Comparison of ENCODE assay signal across 8 cellular contexts in the genomic region with DNA sequence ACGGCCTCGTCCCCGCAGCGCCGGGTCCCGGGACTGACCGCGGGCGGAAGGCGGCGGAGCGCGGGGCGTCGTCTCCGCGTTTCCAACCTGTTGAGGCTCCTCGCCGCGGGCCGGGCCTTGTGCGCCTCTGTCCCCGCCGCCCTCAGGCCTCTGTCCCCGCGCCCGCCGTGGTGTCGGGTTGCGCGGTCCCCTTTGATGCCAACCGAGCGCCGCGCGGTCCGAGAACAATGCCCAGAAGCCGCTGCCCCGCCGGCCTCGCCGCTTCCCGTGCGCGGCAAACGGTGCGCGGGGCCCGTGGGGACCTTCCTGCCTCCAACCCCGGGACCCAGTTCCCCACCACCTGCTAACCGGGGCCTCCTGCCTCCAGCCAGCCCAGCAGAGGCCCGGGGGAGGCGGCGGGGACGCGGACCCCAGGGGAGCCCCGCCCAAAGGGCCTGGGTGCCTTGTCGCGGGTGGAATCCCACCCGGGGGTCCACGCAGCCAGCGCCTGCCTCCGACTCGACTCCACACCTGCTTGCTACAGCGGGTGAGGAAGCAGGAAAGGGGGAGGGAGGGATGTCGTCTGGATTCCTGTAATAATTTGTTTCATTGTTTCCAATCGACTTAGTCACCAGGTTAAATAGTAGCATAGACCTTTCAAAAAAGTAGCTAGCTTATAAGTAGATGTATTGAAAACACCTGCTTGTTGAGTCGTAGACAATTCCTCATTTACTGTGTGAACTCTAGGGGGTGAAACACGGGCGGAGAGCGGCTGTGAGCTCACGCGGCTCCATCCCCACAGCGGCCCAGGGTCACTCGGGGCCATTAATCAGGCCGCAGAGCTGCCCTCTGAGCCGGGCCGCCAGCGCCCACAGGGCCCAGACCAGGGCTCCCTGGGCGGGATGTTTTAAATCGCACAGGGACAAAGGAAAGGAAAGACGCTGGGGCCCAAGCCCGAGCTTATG. TPM values are rescaled to one million over a fixed set of nuclear protein-coding genes. Genes with fewer than 3 reads are reported as not detected.
DNase-seq lines count a peak whose midpoint lies in the region; ATAC-seq and TF ChIP-seq lines count a peak whose summit lies in the region.

No MANE protein-coding gene starts in this region.

- H3K27me3 ChIP-seq in GM23248 (replicated peaks; ENCODE audit: insufficient read depth): no peaks in the 10 kb centered on the region

- CTCF ChIA-PET in WTC11 (lab: Charles Lee): interaction anchor here (0.6 to 3.2 kb wide), 13 partner anchors 11 to 113 kb away, joined by 3 to 23 read pairs (median 5); no protein-coding TSS in a partner anchor

- H3K79me2 ChIP-seq in GM23248 (ENCODE audit: insufficient read depth): no peaks in the 10 kb centered on the region

- H3K4me1 Mint-ChIP-seq in WTC11: peaks cover 56% of the 10 kb centered on the region

- H3K27ac Mint-ChIP-seq in WTC11: peak overlapping the region; percentile 98

- H3K9ac ChIP-seq in GM23248: peak overlapping the region; percentile 55

- H3K36me3 ChIP-seq in GM23248 (ENCODE audit: low read depth): no peaks in the 10 kb centered on the region

- H3K4me1 ChIP-seq in GM23248 (ENCODE audit: insufficient read depth): no peaks in the 10 kb centered on the region

- H4K20me1 ChIP-seq in GM23248 (ENCODE audit: insufficient read depth): no peaks in the 10 kb centered on the region

- intact Hi-C loops in Right ventricle myocardium superior (cut with DNase I): no loop called here

- no peaks in the 10 kb centered on the region for H3K9me3 ChIP-seq in GM23248 (ENCODE audit: low read depth)

- ATAC-seq in WTC11 (no peak), Right ventricle myocardium superior (ENCODE audit: poor library complexity) (no peak), GM21717 (IDR thresholded peaks at IDR 0.05; ENCODE audit: unreplicated experiment) (no peak)

- H3K4me3 ChIP-seq in GM23248: peak overlapping the region; percentile 66

- no peaks in the 10 kb centered on the region for H3K9me2 ChIP-seq in GM23248 (ENCODE audit: insufficient read depth)

- POLR2A ChIA-PET in WTC11 (lab: Charles Lee): interaction anchor here (1.2 kb wide), 1 partner anchor 77 kb away, joined by 4 read pairs; no protein-coding TSS in a partner anchor

- DNase-seq in GM23248 (peak; percentile 23), WTC11 (ENCODE audit: low spot score) (peak; percentile 66), Right ventricle myocardium superior (peak; percentile 55), renal cortical epithelial cell (ENCODE audit: low read depth) (peak; percentile 97), GDM1 (lab: John Stamatoyannopoulos, UW) (no peak), ureter (ENCODE audit: low spot score) (no peak), 8988T (no peak)

- in situ Hi-C loops in GM23248 (cut with MboI): no loop called here

- H2AFZ ChIP-seq in GM23248: peak overlapping the region; percentile 57; the same call in 1 of the 2 replicates

- H3K4me3 Mint-ChIP-seq in WTC11: peak overlapping the region; percentile 77

- H3K9me3 Mint-ChIP-seq in WTC11: peaks cover 9% of the 10 kb centered on the region

- WGBS in GM23248 (ENCODE audit: low coverage in 1 of 2, low lambda C conversion rate in 2 of 2, missing lambda C conversion rate in 2 of 2), 2 experiments: 53 to 82% methylated on average over 46 to 74 of the region's 83 CpGs

- no peak for TF ChIP-seq CTCF in WTC11 (IDR thresholded peaks at IDR 0.05)

- peak overlapping the region; percentile 61 for H3K4me2 ChIP-seq in GM23248 (ENCODE audit: unreplicated experiment)

- H3K36me3 Mint-ChIP-seq in WTC11: peaks cover 6% of the 10 kb centered on the region

- no peak overlapping the region for H3K27ac ChIP-seq in GM23248

- H3K27me3 Mint-ChIP-seq in WTC11 (ENCODE audit: low read depth): peaks cover 26% of the 10 kb centered on the region

- H3F3A ChIP-seq in GM23248 (ENCODE audit: insufficient read depth): no peaks in the 10 kb centered on the region

TF ChIP-seq in WTC11, 78 proteins besides CTCF, POLR2A, EP300 and RAD21:
- 0 out of 2 replicates have a peak, but pooled peaks have one; percentile 17 for TF ChIP-seq GABPB1 (CRISPR knock-in tag; IDR thresholded peaks at IDR 0.05)
- no peak for TF ChIP-seq NR1H2 (CRISPR knock-in tag; IDR thresholded peaks at IDR 0.05)
- TF ChIP-seq, protein P1, sequence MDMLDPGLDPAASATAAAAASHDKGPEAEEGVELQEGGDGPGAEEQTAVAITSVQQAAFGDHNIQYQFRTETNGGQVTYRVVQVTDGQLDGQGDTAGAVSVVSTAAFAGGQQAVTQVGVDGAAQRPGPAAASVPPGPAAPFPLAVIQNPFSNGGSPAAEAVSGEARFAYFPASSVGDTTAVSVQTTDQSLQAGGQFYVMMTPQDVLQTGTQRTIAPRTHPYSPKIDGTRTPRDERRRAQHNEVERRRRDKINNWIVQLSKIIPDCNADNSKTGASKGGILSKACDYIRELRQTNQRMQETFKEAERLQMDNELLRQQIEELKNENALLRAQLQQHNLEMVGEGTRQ (CRISPR knock-in tag; IDR thresholded peaks at IDR 0.05): no peak
- TF ChIP-seq, protein P2, sequence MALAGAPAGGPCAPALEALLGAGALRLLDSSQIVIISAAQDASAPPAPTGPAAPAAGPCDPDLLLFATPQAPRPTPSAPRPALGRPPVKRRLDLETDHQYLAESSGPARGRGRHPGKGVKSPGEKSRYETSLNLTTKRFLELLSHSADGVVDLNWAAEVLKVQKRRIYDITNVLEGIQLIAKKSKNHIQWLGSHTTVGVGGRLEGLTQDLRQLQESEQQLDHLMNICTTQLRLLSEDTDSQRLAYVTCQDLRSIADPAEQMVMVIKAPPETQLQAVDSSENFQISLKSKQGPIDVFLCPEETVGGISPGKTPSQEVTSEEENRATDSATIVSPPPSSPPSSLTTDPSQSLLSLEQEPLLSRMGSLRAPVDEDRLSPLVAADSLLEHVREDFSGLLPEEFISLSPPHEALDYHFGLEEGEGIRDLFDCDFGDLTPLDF (CRISPR knock-in tag; IDR thresholded peaks at IDR 0.05): 0 out of 2 replicates have a peak, but pooled peaks have one; percentile 36
- TF ChIP-seq, protein P3, sequence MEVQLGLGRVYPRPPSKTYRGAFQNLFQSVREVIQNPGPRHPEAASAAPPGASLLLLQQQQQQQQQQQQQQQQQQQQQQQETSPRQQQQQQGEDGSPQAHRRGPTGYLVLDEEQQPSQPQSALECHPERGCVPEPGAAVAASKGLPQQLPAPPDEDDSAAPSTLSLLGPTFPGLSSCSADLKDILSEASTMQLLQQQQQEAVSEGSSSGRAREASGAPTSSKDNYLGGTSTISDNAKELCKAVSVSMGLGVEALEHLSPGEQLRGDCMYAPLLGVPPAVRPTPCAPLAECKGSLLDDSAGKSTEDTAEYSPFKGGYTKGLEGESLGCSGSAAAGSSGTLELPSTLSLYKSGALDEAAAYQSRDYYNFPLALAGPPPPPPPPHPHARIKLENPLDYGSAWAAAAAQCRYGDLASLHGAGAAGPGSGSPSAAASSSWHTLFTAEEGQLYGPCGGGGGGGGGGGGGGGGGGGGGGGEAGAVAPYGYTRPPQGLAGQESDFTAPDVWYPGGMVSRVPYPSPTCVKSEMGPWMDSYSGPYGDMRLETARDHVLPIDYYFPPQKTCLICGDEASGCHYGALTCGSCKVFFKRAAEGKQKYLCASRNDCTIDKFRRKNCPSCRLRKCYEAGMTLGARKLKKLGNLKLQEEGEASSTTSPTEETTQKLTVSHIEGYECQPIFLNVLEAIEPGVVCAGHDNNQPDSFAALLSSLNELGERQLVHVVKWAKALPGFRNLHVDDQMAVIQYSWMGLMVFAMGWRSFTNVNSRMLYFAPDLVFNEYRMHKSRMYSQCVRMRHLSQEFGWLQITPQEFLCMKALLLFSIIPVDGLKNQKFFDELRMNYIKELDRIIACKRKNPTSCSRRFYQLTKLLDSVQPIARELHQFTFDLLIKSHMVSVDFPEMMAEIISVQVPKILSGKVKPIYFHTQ (CRISPR knock-in tag; IDR thresholded peaks at IDR 0.05): no peak
- TF ChIP-seq TP53 (CRISPR knock-in tag; IDR thresholded peaks at IDR 0.05): peak; percentile 75; the same call in 1 of the 2 replicates
- TF ChIP-seq OVOL2 (CRISPR knock-in tag; IDR thresholded peaks at IDR 0.05; ENCODE audit: borderline replicate concordance): no peak
- TF ChIP-seq ZNF219 (CRISPR knock-in tag; IDR thresholded peaks at IDR 0.05; ENCODE audit: borderline replicate concordance): no peak
- TF ChIP-seq SOX15 (CRISPR knock-in tag; IDR thresholded peaks at IDR 0.05): no peak
- TF ChIP-seq FOXK1 (CRISPR knock-in tag; IDR thresholded peaks at IDR 0.05): no peak
- TF ChIP-seq ETV6 (CRISPR knock-in tag; IDR thresholded peaks at IDR 0.05): no peak
- TF ChIP-seq CREB1 (CRISPR knock-in tag; IDR thresholded peaks at IDR 0.05): no peak
- TF ChIP-seq, protein P4, sequence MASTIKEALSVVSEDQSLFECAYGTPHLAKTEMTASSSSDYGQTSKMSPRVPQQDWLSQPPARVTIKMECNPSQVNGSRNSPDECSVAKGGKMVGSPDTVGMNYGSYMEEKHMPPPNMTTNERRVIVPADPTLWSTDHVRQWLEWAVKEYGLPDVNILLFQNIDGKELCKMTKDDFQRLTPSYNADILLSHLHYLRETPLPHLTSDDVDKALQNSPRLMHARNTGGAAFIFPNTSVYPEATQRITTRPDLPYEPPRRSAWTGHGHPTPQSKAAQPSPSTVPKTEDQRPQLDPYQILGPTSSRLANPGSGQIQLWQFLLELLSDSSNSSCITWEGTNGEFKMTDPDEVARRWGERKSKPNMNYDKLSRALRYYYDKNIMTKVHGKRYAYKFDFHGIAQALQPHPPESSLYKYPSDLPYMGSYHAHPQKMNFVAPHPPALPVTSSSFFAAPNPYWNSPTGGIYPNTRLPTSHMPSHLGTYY (CRISPR knock-in tag; IDR thresholded peaks at IDR 0.05): no peak
- no peak for TF ChIP-seq ZNF138 (CRISPR knock-in tag; conservative IDR thresholded peaks at IDR 0.05)

RNA-seq across cellular contexts. Expression of a gene that starts 1.1 kb away (rescaled TPM):
- total RNA-seq in GM23248 (2014; rRNA removed; shearing (Covaris generic)): 24.2 and 30.5 TPM in 2 replicates
- 1.7 and 1.8 TPM in 2 replicates for polyA plus RNA-seq in GM23248 (2016; fragmentation: Nextera tagmentation; extraction: Ambion mirVana)
- total RNA-seq in WTC11 (2021) (231 to 241 TPM (median 231 TPM) in 3 replicates), Right ventricle myocardium superior (44.2 TPM), renal cortical epithelial cell (237 and 672 TPM in 2 replicates), ureter (90.4 TPM)

Comparison
In these comparisons a context has a peak if more than half of its experiments do, and no peak if none do; other contexts are left out.
1. DNase-seq: peak in GM23248 (single experiment), WTC11 (single experiment), Right ventricle myocardium superior (single experiment) and renal cortical epithelial cell (single experiment); none in GDM1 (single experiment), ureter (single experiment) and 8988T (single experiment).